In the genomic region with DNA sequence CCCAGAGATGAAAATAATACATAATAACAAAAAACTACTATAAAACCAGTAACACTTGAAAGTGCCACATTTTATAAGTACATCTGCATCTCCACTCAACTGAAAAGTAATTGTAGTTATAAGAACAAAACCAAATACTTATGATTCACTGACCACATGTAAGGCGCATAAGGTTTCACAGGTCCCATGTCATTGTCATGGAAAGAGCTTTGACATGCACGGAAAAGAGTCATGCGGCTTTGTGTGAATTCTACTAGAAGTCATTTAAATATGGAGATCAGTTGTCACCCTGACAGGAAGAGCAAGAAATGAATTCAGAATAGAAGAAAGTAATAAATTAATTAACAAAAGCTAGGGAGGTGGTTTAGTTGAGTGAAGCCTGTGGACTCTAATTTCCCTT, we compare ENCODE assay signal across 13 cellular contexts.
DNase-seq lines count a peak whose midpoint lies in the region; ATAC-seq lines count a peak whose summit lies in the region.
"Had no signal": no experiment of that assay in that cellular context is flagged by ENCODE, and none has a peak within 500 bp of the region (broad histone marks: within the 10 kb centered on the region; RNA-seq: fewer than 3 reads in every experiment).

No MANE protein-coding gene starts in this region.

- peak; percentile 82 for DNase-seq in NCI-H510A treated with DMSO at 0.1 percent for 48 hours (lab: John Stamatoyannopoulos, UW)
- no peak for DNase-seq in NCI-H510A (lab: John Stamatoyannopoulos, UW)
- peak; percentile 86 for DNase-seq in M059J (ENCODE audit: low read depth)
- peak; percentile 15 for DNase-seq in glomerular visceral epithelial cell (ENCODE audit: extremely low spot score)
- DNase-seq in NCI-H2081 (lab: John Stamatoyannopoulos, UW): no peak
- no peak for DNase-seq in SKM-1 (lab: John Stamatoyannopoulos, UW; ENCODE audit: unreplicated experiment)
- no peak for DNase-seq in T-helper 2 cell
- DNase-seq: EL, HCEC 1CT, KBM-7, NCI-H1436 treated with DMSO at 0.1 percent for 48 hours, PC-9 had no signal

- no peak for ATAC-seq in GM18868 (IDR thresholded peaks at IDR 0.05; ENCODE audit: unreplicated experiment)

Comparison
In these comparisons a context has a peak if more than half of its experiments do, and no peak if none do; other contexts are left out.
1. DNase-seq: peak in NCI-H510A treated with DMSO at 0.1 percent for 48 hours (single experiment), M059J (single experiment) and glomerular visceral epithelial cell (single experiment); none in NCI-H510A (single experiment), NCI-H2081 (0 of 2), SKM-1 (single experiment) and T-helper 2 cell (0 of 5).